In the genomic region with DNA sequence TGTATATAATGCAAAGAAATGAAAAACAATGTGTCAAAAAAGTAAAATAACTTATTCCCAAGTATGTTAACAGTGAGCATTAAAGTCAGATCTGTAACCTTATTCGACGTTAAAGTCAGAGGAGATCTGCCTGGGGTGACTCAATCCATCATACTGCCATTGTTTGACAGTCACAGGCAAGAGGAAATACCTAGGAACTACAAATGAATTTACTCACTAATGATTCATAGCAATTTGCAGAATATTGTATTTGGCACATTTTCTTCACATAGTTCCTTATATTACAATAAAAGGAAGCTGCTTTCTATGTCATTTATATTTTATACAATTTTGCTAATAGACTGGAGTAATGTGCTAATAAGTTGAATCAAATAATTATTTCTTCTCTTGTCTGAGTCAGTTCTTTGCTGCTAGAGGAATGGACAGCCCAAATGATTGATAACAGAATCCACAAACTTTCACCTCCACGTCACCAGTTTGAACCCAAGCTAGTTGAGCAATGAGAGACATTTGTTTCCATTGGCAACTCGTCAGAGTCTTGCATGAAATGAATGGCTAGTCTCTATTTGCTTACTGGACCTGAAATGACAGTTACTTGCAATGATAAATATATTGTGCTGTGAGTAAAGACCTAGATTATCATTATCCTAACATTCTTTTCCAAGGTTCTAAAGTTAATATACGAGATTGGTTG, we compare ENCODE assay signal across 1 cellular context.
TF ChIP-seq lines count a peak whose summit lies in the region.

No MANE protein-coding gene starts in this region.

TF ChIP-seq in SK-N-SH, 30 proteins besides CTCF, POLR2A, EP300 and RAD21 (continued from another document):
- TF ChIP-seq, protein P1, sequence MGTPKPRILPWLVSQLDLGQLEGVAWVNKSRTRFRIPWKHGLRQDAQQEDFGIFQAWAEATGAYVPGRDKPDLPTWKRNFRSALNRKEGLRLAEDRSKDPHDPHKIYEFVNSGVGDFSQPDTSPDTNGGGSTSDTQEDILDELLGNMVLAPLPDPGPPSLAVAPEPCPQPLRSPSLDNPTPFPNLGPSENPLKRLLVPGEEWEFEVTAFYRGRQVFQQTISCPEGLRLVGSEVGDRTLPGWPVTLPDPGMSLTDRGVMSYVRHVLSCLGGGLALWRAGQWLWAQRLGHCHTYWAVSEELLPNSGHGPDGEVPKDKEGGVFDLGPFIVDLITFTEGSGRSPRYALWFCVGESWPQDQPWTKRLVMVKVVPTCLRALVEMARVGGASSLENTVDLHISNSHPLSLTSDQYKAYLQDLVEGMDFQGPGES (IDR thresholded peaks at IDR 0.05; ENCODE audit: low read depth, low read length) = no peak
- TF ChIP-seq FOXJ3 (CRISPR knock-in tag; IDR thresholded peaks at IDR 0.05) = no peak
- TF ChIP-seq SMC3 (IDR thresholded peaks at IDR 0.05; ENCODE audit: low read depth, low read length) = no peak
- TF ChIP-seq GATA2 (CRISPR knock-in tag; IDR thresholded peaks at IDR 0.05) = no peak
- TF ChIP-seq, protein P2, sequence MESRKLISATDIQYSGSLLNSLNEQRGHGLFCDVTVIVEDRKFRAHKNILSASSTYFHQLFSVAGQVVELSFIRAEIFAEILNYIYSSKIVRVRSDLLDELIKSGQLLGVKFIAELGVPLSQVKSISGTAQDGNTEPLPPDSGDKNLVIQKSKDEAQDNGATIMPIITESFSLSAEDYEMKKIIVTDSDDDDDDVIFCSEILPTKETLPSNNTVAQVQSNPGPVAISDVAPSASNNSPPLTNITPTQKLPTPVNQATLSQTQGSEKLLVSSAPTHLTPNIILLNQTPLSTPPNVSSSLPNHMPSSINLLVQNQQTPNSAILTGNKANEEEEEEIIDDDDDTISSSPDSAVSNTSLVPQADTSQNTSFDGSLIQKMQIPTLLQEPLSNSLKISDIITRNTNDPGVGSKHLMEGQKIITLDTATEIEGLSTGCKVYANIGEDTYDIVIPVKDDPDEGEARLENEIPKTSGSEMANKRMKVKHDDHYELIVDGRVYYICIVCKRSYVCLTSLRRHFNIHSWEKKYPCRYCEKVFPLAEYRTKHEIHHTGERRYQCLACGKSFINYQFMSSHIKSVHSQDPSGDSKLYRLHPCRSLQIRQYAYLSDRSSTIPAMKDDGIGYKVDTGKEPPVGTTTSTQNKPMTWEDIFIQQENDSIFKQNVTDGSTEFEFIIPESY (IDR thresholded peaks at IDR 0.05; ENCODE audit: borderline replicate concordance, low read depth) = no peak
- no peak for TF ChIP-seq ELF1 (IDR thresholded peaks at IDR 0.05)
- TF ChIP-seq, protein P3, sequence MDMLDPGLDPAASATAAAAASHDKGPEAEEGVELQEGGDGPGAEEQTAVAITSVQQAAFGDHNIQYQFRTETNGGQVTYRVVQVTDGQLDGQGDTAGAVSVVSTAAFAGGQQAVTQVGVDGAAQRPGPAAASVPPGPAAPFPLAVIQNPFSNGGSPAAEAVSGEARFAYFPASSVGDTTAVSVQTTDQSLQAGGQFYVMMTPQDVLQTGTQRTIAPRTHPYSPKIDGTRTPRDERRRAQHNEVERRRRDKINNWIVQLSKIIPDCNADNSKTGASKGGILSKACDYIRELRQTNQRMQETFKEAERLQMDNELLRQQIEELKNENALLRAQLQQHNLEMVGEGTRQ (IDR thresholded peaks at IDR 0.05; ENCODE audit: borderline replicate concordance, low read depth, low read length) = no peak
- TF ChIP-seq EZH2phosphoT487 (IDR thresholded peaks at IDR 0.05; ENCODE audit: borderline replicate concordance, low read depth) = no peak
